Comparison of ENCODE assay signal across 34 cellular contexts in genomic region chr15:94031072-94031471, GRCh38.
"Had no signal": no experiment of that assay in that cellular context is flagged by ENCODE, and none has a peak within 500 bp of the region (broad histone marks: within the 10 kb centered on the region; RNA-seq: fewer than 3 reads in every experiment).

No MANE protein-coding gene starts in this region.

- H3K27me3 ChIP-seq: ascending aorta, breast epithelium, cardiac muscle cell had no signal

- H3K36me3 ChIP-seq: ascending aorta, breast epithelium, cardiac muscle cell, esophagus squamous epithelium, WERI-Rb-1 had no signal

- ATAC-seq: activated CD4-positive, CD25-positive, alpha-beta regulatory T cell treated with anti-CD3 and anti-CD28 coated beads, Interleukin-2, amount 50 U/mL, for 24 hours; activated CD8-positive, alpha-beta memory T cell treated with anti-CD3 and anti-CD28 coated beads, Interleukin-2, amount 10 ng/mL, durations not matched to agents 7 days and 5 days; activated CD8-positive, alpha-beta T cell treated with anti-CD3 and anti-CD28 coated beads, Interleukin-2, amount 10 ng/mL, durations not matched to agents 7 days and 5 days; T-helper 17 cell had no signal

- H3K4me3 ChIP-seq: ascending aorta, breast epithelium, cardiac muscle cell, coronary artery, dorsolateral prefrontal cortex, esophagus squamous epithelium had no signal

- H3K4me3 Mint-ChIP-seq: activated B cell treated with CpG ODN at 0.5 μM for 24 hours; activated CD4-positive, alpha-beta memory T cell treated with anti-CD3 and anti-CD28 coated beads for 36 hours; activated CD4-positive, alpha-beta T cell treated with anti-CD3 and anti-CD28 coated beads, Interleukin-2, amount 10 ng/mL, durations not matched to agents 24 days and 14 days; activated CD8-positive, alpha-beta memory T cell treated with anti-CD3 and anti-CD28 coated beads, Interleukin-2, amount 10 ng/mL, durations not matched to agents 7 days and 5 days; activated CD8-positive, alpha-beta T cell treated with anti-CD3 and anti-CD28 coated beads, Interleukin-2, amount 10 ng/mL, durations not matched to agents 7 days and 5 days; activated naive CD4-positive, alpha-beta T cell treated with anti-CD3 and anti-CD28 coated beads for 36 hours; activated naive CD4-positive, alpha-beta T cell treated with anti-CD3 and anti-CD28 coated beads, Interleukin-2, amount 50 U/mL, for 24 hours; activated naive CD8-positive, alpha-beta T cell treated with anti-CD3 and anti-CD28 coated beads, Interleukin-2, amount 10 ng/mL, durations not matched to agents 7 days and 5 days; activated T-helper 1 cell treated with anti-CD3 and anti-CD28 coated beads, Interleukin-12 subunit alpha, Interleukin-12 subunit beta, Interleukin-2, Interleukin-4 antibody, amounts not matched to agents 30 ng/mL and 10 ng/mL and 1 ng/mL, durations not matched to agents 14 hours and 24 hours and 36 hours; brain; dendritic cell treated with granulocyte-macrophage colony-stimulating factor and Interleukin-4, amounts not matched to agents 40 ng/mL and 50 ng/mL, for 4 days; endodermal cell; T-helper 17 cell; T-helper 2 cell treated with Interferon-gamma antibody and Interleukin-4, amounts not matched to agents 5 μg/mL and 100 μg/mL, for 36 hours had no signal

- H3K4me1 ChIP-seq: ascending aorta, breast epithelium had no signal

- H3K4me1 Mint-ChIP-seq: activated B cell treated with CpG ODN at 0.5 μM for 24 hours; activated CD4-positive, alpha-beta T cell treated with anti-CD3 and anti-CD28 coated beads, Interleukin-2, amount 10 ng/mL, durations not matched to agents 24 days and 14 days; activated CD8-positive, alpha-beta memory T cell treated with anti-CD3 and anti-CD28 coated beads, Interleukin-2, amount 10 ng/mL, durations not matched to agents 7 days and 5 days; activated naive CD4-positive, alpha-beta T cell treated with anti-CD3 and anti-CD28 coated beads, Interleukin-2, amount 50 U/mL, for 24 hours; activated naive CD8-positive, alpha-beta T cell treated with anti-CD3 and anti-CD28 coated beads, Interleukin-2, amount 10 ng/mL, durations not matched to agents 7 days and 5 days; endodermal cell; T-helper 17 cell had no signal

- H3K36me3 Mint-ChIP-seq: activated CD4-positive, alpha-beta memory T cell treated with anti-CD3 and anti-CD28 coated beads for 36 hours; activated CD8-positive, alpha-beta memory T cell treated with anti-CD3 and anti-CD28 coated beads, Interleukin-2, amount 10 ng/mL, durations not matched to agents 7 days and 5 days; activated naive CD4-positive, alpha-beta T cell treated with anti-CD3 and anti-CD28 coated beads, Interleukin-2, amount 50 U/mL, for 24 hours; activated naive CD8-positive, alpha-beta T cell treated with anti-CD3 and anti-CD28 coated beads, Interleukin-2, amount 10 ng/mL, durations not matched to agents 7 days and 5 days; brain had no signal

- DNase-seq: activated B cell treated with CpG ODN at 0.5 μM for 24 hours; activated CD4-positive, alpha-beta memory T cell treated with anti-CD3 and anti-CD28 coated beads for 36 hours; activated CD4-positive, alpha-beta T cell treated with anti-CD3 and anti-CD28 coated beads, Interleukin-2, amount 10 ng/mL, durations not matched to agents 24 days and 14 days; activated CD8-positive, alpha-beta memory T cell treated with anti-CD3 and anti-CD28 coated beads, Interleukin-2, amount 10 ng/mL, durations not matched to agents 7 days and 5 days; activated CD8-positive, alpha-beta memory T cell treated with anti-CD3 and anti-CD28 coated beads, Interleukin-2, amount 50 U/mL, for 4 hours; activated CD8-positive, alpha-beta T cell treated with anti-CD3 and anti-CD28 coated beads, Interleukin-2, amount 10 ng/mL, durations not matched to agents 7 days and 5 days; activated effector memory CD4-positive, alpha-beta T cell treated with anti-CD3 and anti-CD28 coated beads, Interleukin-2, amount 50 U/mL, for 16 hours; activated naive CD4-positive, alpha-beta T cell treated with anti-CD3 and anti-CD28 coated beads for 36 hours; activated naive CD8-positive, alpha-beta T cell treated with anti-CD3 and anti-CD28 coated beads, Interleukin-2, amount 10 ng/mL, durations not matched to agents 7 days and 5 days; activated T-cell treated with anti-CD3 and anti-CD28 coated beads, Interleukin-2, amount 50 U/mL, for 1 hour; activated T-cell treated with anti-CD3 and anti-CD28 coated beads, Interleukin-2, amount 50 U/mL, for 48 hours; central memory CD4-positive, alpha-beta T cell; dorsolateral prefrontal cortex; effector memory CD4-positive, alpha-beta T cell; endodermal cell; erythroblast; esophagus squamous epithelium; foreskin melanocyte; head of caudate nucleus; T-helper 1 cell; T-helper 17 cell; T1000; WERI-Rb-1 had no signal

- H3K27ac Mint-ChIP-seq: activated B cell treated with CpG ODN at 0.5 μM for 24 hours; activated CD4-positive, alpha-beta memory T cell treated with anti-CD3 and anti-CD28 coated beads for 36 hours; activated CD4-positive, alpha-beta T cell treated with anti-CD3 and anti-CD28 coated beads, Interleukin-2, amount 10 ng/mL, durations not matched to agents 24 days and 14 days; activated CD8-positive, alpha-beta memory T cell treated with anti-CD3 and anti-CD28 coated beads, Interleukin-2, amount 10 ng/mL, durations not matched to agents 7 days and 5 days; activated CD8-positive, alpha-beta T cell treated with anti-CD3 and anti-CD28 coated beads, Interleukin-2, amount 10 ng/mL, durations not matched to agents 7 days and 5 days; activated naive CD4-positive, alpha-beta T cell treated with anti-CD3 and anti-CD28 coated beads for 36 hours; activated naive CD4-positive, alpha-beta T cell treated with anti-CD3 and anti-CD28 coated beads, Interleukin-2, amount 50 U/mL, for 24 hours; activated naive CD8-positive, alpha-beta T cell treated with anti-CD3 and anti-CD28 coated beads, Interleukin-2, amount 10 ng/mL, durations not matched to agents 7 days and 5 days; activated T-helper 1 cell treated with anti-CD3 and anti-CD28 coated beads, Interleukin-12 subunit alpha, Interleukin-12 subunit beta, Interleukin-2, Interleukin-4 antibody, amounts not matched to agents 30 ng/mL and 10 ng/mL and 1 ng/mL, durations not matched to agents 14 hours and 24 hours and 36 hours; activated T-helper 2 cell treated with anti-CD3 and anti-CD28 coated beads, Interferon-gamma antibody, Interleukin-2, Interleukin-4, amounts not matched to agents 10 μg/mL and 5 μg/mL and 100 μg/mL, durations not matched to agents 14 hours and 24 hours and 36 hours; dendritic cell treated with granulocyte-macrophage colony-stimulating factor and Interleukin-4, amounts not matched to agents 40 ng/mL and 50 ng/mL, for 4 days; endodermal cell; T-helper 17 cell; T-helper 2 cell treated with Interferon-gamma antibody and Interleukin-4, amounts not matched to agents 5 μg/mL and 100 μg/mL, for 36 hours had no signal

- H3K27ac ChIP-seq: ascending aorta, breast epithelium, cardiac muscle cell, coronary artery, dorsolateral prefrontal cortex, esophagus squamous epithelium, WERI-Rb-1 had no signal

- H3K9me3 Mint-ChIP-seq: activated B cell treated with CpG ODN at 0.5 μM for 24 hours; activated CD4-positive, alpha-beta memory T cell treated with anti-CD3 and anti-CD28 coated beads for 36 hours; activated CD4-positive, alpha-beta T cell treated with anti-CD3 and anti-CD28 coated beads, Interleukin-2, amount 10 ng/mL, durations not matched to agents 24 days and 14 days; activated naive CD4-positive, alpha-beta T cell treated with anti-CD3 and anti-CD28 coated beads for 36 hours; activated naive CD4-positive, alpha-beta T cell treated with anti-CD3 and anti-CD28 coated beads, Interleukin-2, amount 50 U/mL, for 24 hours; activated naive CD8-positive, alpha-beta T cell treated with anti-CD3 and anti-CD28 coated beads, Interleukin-2, amount 10 ng/mL, durations not matched to agents 7 days and 5 days; activated T-helper 1 cell treated with anti-CD3 and anti-CD28 coated beads, Interleukin-12 subunit alpha, Interleukin-12 subunit beta, Interleukin-2, Interleukin-4 antibody, amounts not matched to agents 30 ng/mL and 10 ng/mL and 1 ng/mL, durations not matched to agents 14 hours and 24 hours and 36 hours; activated T-helper 2 cell treated with anti-CD3 and anti-CD28 coated beads, Interferon-gamma antibody, Interleukin-2, Interleukin-4, amounts not matched to agents 10 μg/mL and 5 μg/mL and 100 μg/mL, durations not matched to agents 14 hours and 24 hours and 36 hours; dendritic cell treated with granulocyte-macrophage colony-stimulating factor and Interleukin-4, amounts not matched to agents 40 ng/mL and 50 ng/mL, for 4 days; endodermal cell; T-helper 2 cell treated with Interferon-gamma antibody and Interleukin-4, amounts not matched to agents 5 μg/mL and 100 μg/mL, for 36 hours had no signal

- H3K9me3 ChIP-seq: ascending aorta, breast epithelium, esophagus squamous epithelium had no signal
